In the genomic region with DNA sequence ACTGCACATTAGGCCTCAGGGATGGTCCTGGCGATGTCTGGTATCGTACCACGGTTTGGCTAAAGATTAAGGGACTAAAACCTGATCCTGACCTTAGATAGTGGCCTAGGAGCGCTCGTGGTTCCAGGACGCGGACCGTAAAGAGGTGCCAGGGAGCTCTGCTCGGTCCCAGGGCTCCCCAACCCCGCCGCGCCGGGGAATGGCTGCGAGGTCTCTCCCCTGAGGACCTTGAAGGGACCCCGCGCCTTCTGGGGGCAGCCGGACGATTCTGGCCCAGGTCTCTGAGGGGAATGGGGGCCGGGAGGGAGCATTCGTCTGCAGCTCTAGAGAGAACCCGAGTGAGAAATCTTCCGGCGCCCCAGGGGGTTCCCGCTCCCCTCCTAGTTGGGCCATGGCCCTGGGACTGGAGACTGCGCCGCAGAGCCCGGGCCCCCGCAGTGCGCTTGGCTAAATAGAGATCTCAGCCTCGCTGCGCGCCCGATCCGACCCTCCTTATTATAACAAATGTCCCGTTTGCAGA, we compare ENCODE assay signal across 10 cellular contexts. TPM values are rescaled to one million over a fixed set of nuclear protein-coding genes. Genes with fewer than 3 reads are reported as not detected.
DNase-seq lines count a peak whose midpoint lies in the region; ATAC-seq and TF ChIP-seq lines count a peak whose summit lies in the region.
"Had no signal": no experiment of that assay in that cellular context is flagged by ENCODE, and none has a peak within 500 bp of the region (broad histone marks: within the 10 kb centered on the region; RNA-seq: fewer than 3 reads in every experiment).

No MANE protein-coding gene starts in this region.

- H3K4me3 Mint-ChIP-seq in activated T-cell treated with anti-CD3 and anti-CD28 coated beads, Interleukin-2, amount 50 U/mL, for 4 hours = peak overlapping the region; percentile 46
- peak overlapping the region; percentile 26 for H3K4me3 Mint-ChIP-seq in stimulated activated naive CD8-positive, alpha-beta T cell treated with anti-CD3 and anti-CD28 coated beads, Interleukin-15, Interleukin-2, amounts not matched to agents 100 ng/mL and 50 ng/mL, for 24 hours

- H3K4me1 ChIP-seq in uterus = peaks cover 0 to 4% of the 10 kb centered on the region in 2 donors

- ATAC-seq in activated T-cell treated with anti-CD3 and anti-CD28 coated beads, Interleukin-2, amount 50 U/mL, for 4 hours = peak; percentile 49 to 50
- ATAC-seq in GM19023 (IDR thresholded peaks at IDR 0.05; ENCODE audit: unreplicated experiment) = no peak

- H3K4me3 ChIP-seq in astrocyte of the cerebellum (ENCODE audit: low read depth, low read length) = peak overlapping the region; percentile 31
- H3K4me3 ChIP-seq in kidney epithelial cell (ENCODE audit: low read depth, low read length) = peak overlapping the region; percentile 82
- H3K4me3 ChIP-seq in uterus = no peak overlapping the region

- H3K36me3 ChIP-seq in kidney epithelial cell (ENCODE audit: control insufficient read depth, insufficient read depth, low read length) = peaks cover 2% of the 10 kb centered on the region
- H3K36me3 ChIP-seq in uterus = no peaks in the 10 kb centered on the region

- DNase-seq in activated T-cell treated with anti-CD3 and anti-CD28 coated beads, Interleukin-2, amount 50 U/mL, for 4 hours = no peak
- DNase-seq in activated T-cell treated with anti-CD3 and anti-CD28 coated beads, Interleukin-2, amount 50 U/mL, for 1 hour = no peak
- no peak for DNase-seq in astrocyte of the cerebellum (ENCODE audit: low read depth)
- DNase-seq in kidney epithelial cell (ENCODE audit: low read depth) = no peak
- DNase-seq in uterus = no peak
- no peak for DNase-seq in OCI-M1 (lab: John Stamatoyannopoulos, UW)
- DNase-seq: activated CD8-positive, alpha-beta memory T cell treated with anti-CD3 and anti-CD28 coated beads, Interleukin-2, amount 50 U/mL, for 4 hours; DMS153 had no signal

- H3K27ac Mint-ChIP-seq in stimulated activated naive CD8-positive, alpha-beta T cell treated with anti-CD3 and anti-CD28 coated beads, Interleukin-15, Interleukin-2, amounts not matched to agents 100 ng/mL and 50 ng/mL, for 24 hours = no peak overlapping the region

- H3K36me3 Mint-ChIP-seq in activated T-cell treated with anti-CD3 and anti-CD28 coated beads, Interleukin-2, amount 50 U/mL, for 4 hours (ENCODE audit: insufficient read depth) = no peaks in the 10 kb centered on the region
- no peaks in the 10 kb centered on the region for H3K36me3 Mint-ChIP-seq in stimulated activated naive CD8-positive, alpha-beta T cell treated with anti-CD3 and anti-CD28 coated beads, Interleukin-15, Interleukin-2, amounts not matched to agents 100 ng/mL and 50 ng/mL, for 24 hours (ENCODE audit: low read depth)

- no peaks in the 10 kb centered on the region for H3K9me3 ChIP-seq in uterus

- in situ Hi-C loops in astrocyte of the cerebellum (cut with HindIII; ENCODE audit: low sequenced_read_pairs) = no loop called here

- no peak for TF ChIP-seq POLR2A in uterus (IDR thresholded peaks at IDR 0.05)

- H3K27me3 Mint-ChIP-seq in activated T-cell treated with anti-CD3 and anti-CD28 coated beads, Interleukin-2, amount 50 U/mL, for 4 hours (ENCODE audit: low read depth) = peaks cover 64% of the 10 kb centered on the region
- peaks cover 78% of the 10 kb centered on the region for H3K27me3 Mint-ChIP-seq in stimulated activated naive CD8-positive, alpha-beta T cell treated with anti-CD3 and anti-CD28 coated beads, Interleukin-15, Interleukin-2, amounts not matched to agents 100 ng/mL and 50 ng/mL, for 24 hours

- H3K27ac ChIP-seq in uterus = no peak overlapping the region

- TF ChIP-seq CTCF in astrocyte of the cerebellum (IDR thresholded peaks at IDR 0.05; ENCODE audit: low read depth, low read length, missing control alignments) (no peak), kidney epithelial cell (IDR thresholded peaks at IDR 0.05; ENCODE audit: insufficient read depth, low read length, poor library complexity, severe bottlenecking) (no peak), uterus (IDR thresholded peaks at IDR 0.05) (no peak)

- H3K27me3 ChIP-seq in kidney epithelial cell (ENCODE audit: control insufficient read depth, insufficient read depth, low read length) = no peaks in the 10 kb centered on the region
- H3K27me3 ChIP-seq in uterus = peaks cover 12 to 50% of the 10 kb centered on the region in 2 donors

- peaks cover 18% of the 10 kb centered on the region for H3K4me1 Mint-ChIP-seq in activated T-cell treated with anti-CD3 and anti-CD28 coated beads, Interleukin-2, amount 50 U/mL, for 4 hours (ENCODE audit: low read depth)
- peaks cover 25% of the 10 kb centered on the region for H3K4me1 Mint-ChIP-seq in stimulated activated naive CD8-positive, alpha-beta T cell treated with anti-CD3 and anti-CD28 coated beads, Interleukin-15, Interleukin-2, amounts not matched to agents 100 ng/mL and 50 ng/mL, for 24 hours (ENCODE audit: low read depth)

- intact Hi-C loops in uterus (cut with DNase I; ENCODE audit: low total_unique reads) = no loop called here

- no peaks in the 10 kb centered on the region for H3K9me3 Mint-ChIP-seq in activated T-cell treated with anti-CD3 and anti-CD28 coated beads, Interleukin-2, amount 50 U/mL, for 4 hours
- H3K9me3 Mint-ChIP-seq in stimulated activated naive CD8-positive, alpha-beta T cell treated with anti-CD3 and anti-CD28 coated beads, Interleukin-15, Interleukin-2, amounts not matched to agents 100 ng/mL and 50 ng/mL, for 24 hours = no peaks in the 10 kb centered on the region

RNA-seq across cellular contexts. Expression of gene PAX8, which starts 1.8 kb away (rescaled TPM):
- total RNA-seq in activated T-cell treated with anti-CD3 and anti-CD28 coated beads, Interleukin-2, amount 50 U/mL, for 4 hours = 1 to 10 TPM in 1 of 3 donors, under 1 TPM in 2; 0.73 to 1.1 (median 0.98) TPM
- total RNA-seq in kidney epithelial cell (118 and 142 TPM in 2 replicates), uterus (10 to 100 TPM in 1 of 4 donors, 1 to 10 TPM in 3; 2.8 to 23.9 (median 6.0) TPM)

Comparison
In these comparisons a context has a peak if more than half of its experiments do, and no peak if none do; other contexts are left out.
1. H3K4me3 ChIP-seq: peak in astrocyte of the cerebellum (single experiment) and kidney epithelial cell (single experiment); none in uterus (0 of 2).